In the genomic region with DNA sequence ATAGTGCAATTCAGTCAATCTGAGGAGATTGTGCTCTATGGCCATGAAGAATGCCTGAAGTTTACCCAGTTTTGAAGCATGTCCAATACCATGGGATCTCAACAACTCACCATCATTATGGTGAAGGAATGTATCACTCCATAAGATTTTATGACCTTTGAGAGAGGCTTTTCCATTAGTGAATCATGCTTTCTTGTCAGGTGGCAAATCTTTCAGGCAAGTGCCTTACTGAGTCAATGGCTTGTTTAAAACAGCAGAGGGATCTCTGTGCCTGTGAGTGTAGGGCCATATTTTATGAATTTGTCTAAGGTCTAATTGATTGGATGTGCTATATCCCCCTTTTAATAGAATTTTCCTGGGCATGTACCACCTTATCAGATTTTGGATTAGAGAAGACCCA, we compare ENCODE assay signal across 26 cellular contexts.
DNase-seq lines count a peak whose midpoint lies in the region; ATAC-seq and TF ChIP-seq lines count a peak whose summit lies in the region.
"Had no signal": no experiment of that assay in that cellular context is flagged by ENCODE, and none has a peak within 500 bp of the region (broad histone marks: within the 10 kb centered on the region; RNA-seq: fewer than 3 reads in every experiment).

No MANE protein-coding gene starts in this region.

- H3K9me3 Mint-ChIP-seq in endodermal cell: no peaks in the 10 kb centered on the region
- H3K9me3 Mint-ChIP-seq: activated CD4-positive, alpha-beta memory T cell treated with anti-CD3 and anti-CD28 coated beads for 36 hours; activated naive CD4-positive, alpha-beta T cell treated with anti-CD3 and anti-CD28 coated beads, Interleukin-2, amount 50 U/mL, for 24 hours; activated T-helper 17 cell treated with anti-CD3 and anti-CD28 coated beads, Interleukin-2, amount 50 U/mL, for 72 hours; CD4-positive, alpha-beta T cell; stimulated activated memory B cell treated with anti-CD40 and anti-IgM and Interleukin-4, amounts not matched to agents 10 μg/mL and 1 μg/mL and 100 μg/mL, for 72 hours had no signal

- no peak for TF ChIP-seq POLR2A in transverse colon (IDR thresholded peaks at IDR 0.05)

- H2BK120ac ChIP-seq in mesendoderm (ENCODE audit: low read depth, low read length): no peak overlapping the region

- no peak overlapping the region for H3K9ac ChIP-seq in endodermal cell (ENCODE audit: extremely low read depth, low read length, poor library complexity, severe bottlenecking)
- H3K9ac ChIP-seq in mesendoderm (ENCODE audit: low read length): no peak overlapping the region

- 0 out of 2 replicates have a peak, but pooled peaks have one; percentile 16 for TF ChIP-seq CTCF in BJ (IDR thresholded peaks at IDR 0.05; ENCODE audit: insufficient read depth, low read depth, low read length)
- TF ChIP-seq CTCF in endodermal cell (conservative IDR thresholded peaks at IDR 0.05): peak; percentile 22
- TF ChIP-seq CTCF in transverse colon (IDR thresholded peaks at IDR 0.05): no peak

- no peak overlapping the region for H3K4me3 Mint-ChIP-seq in endodermal cell
- H3K4me3 Mint-ChIP-seq: activated CD4-positive, alpha-beta memory T cell treated with anti-CD3 and anti-CD28 coated beads for 36 hours; activated naive CD4-positive, alpha-beta T cell treated with anti-CD3 and anti-CD28 coated beads, Interleukin-2, amount 50 U/mL, for 24 hours; activated T-helper 17 cell treated with anti-CD3 and anti-CD28 coated beads, Interleukin-2, amount 50 U/mL, for 72 hours; CD4-positive, alpha-beta T cell; stimulated activated memory B cell treated with anti-CD40 and anti-IgM and Interleukin-4, amounts not matched to agents 10 μg/mL and 1 μg/mL and 100 μg/mL, for 72 hours had no signal

- H3K4me2 ChIP-seq in mesendoderm (ENCODE audit: low read length): no peak overlapping the region

- no peaks in the 10 kb centered on the region for H3K4me1 Mint-ChIP-seq in endodermal cell
- H3K4me1 Mint-ChIP-seq: activated naive CD4-positive, alpha-beta T cell treated with anti-CD3 and anti-CD28 coated beads, Interleukin-2, amount 50 U/mL, for 24 hours; activated T-helper 17 cell treated with anti-CD3 and anti-CD28 coated beads, Interleukin-2, amount 50 U/mL, for 72 hours; stimulated activated memory B cell treated with anti-CD40 and anti-IgM and Interleukin-4, amounts not matched to agents 10 μg/mL and 1 μg/mL and 100 μg/mL, for 72 hours had no signal

- H3K27ac ChIP-seq in endodermal cell (ENCODE audit: low read depth, low read length): no peak overlapping the region
- no peak overlapping the region for H3K27ac ChIP-seq in mesendoderm (ENCODE audit: low read depth, low read length)
- H3K27ac ChIP-seq in transverse colon: no peak overlapping the region
- H3K27ac ChIP-seq: cardiac muscle cell, sigmoid colon, SK-N-MC, suprapubic skin had no signal

- intact Hi-C loops in transverse colon (cut with DNase I; ENCODE audit: low total_unique reads): no loop called here

- H3K23ac ChIP-seq in mesendoderm (ENCODE audit: low read length): no peak overlapping the region

- in situ Hi-C loops in transverse colon (cut with MboI; ENCODE audit: low pct_ligation_motif_present in 1 of 4, low pct_unique_long_range_greater_than_20kb in 1 of 4, low sequenced_read_pairs in 3 of 4): no loop called here

- no peak overlapping the region for H2AK5ac ChIP-seq in mesendoderm (ENCODE audit: low read length)

- TF ChIP-seq EP300 in transverse colon (IDR thresholded peaks at IDR 0.05; ENCODE audit: low read depth): no peak

- no peak for ATAC-seq in HG03571 (IDR thresholded peaks at IDR 0.05; ENCODE audit: unreplicated experiment)
- ATAC-seq in HG02938 (IDR thresholded peaks at IDR 0.05; ENCODE audit: unreplicated experiment): no peak
- ATAC-seq: activated CD4-positive, CD25-positive, alpha-beta regulatory T cell treated with anti-CD3 and anti-CD28 coated beads, Interleukin-2, amount 50 U/mL, for 24 hours; activated T-helper 17 cell treated with anti-CD3 and anti-CD28 coated beads, Interleukin-2, amount 50 U/mL, for 72 hours; stimulated activated memory B cell treated with anti-CD40 and anti-IgM and Interleukin-4, amounts not matched to agents 10 μg/mL and 1 μg/mL and 100 μg/mL, for 72 hours had no signal

- no peak overlapping the region for H3K27ac Mint-ChIP-seq in endodermal cell
- H3K27ac Mint-ChIP-seq: activated CD4-positive, alpha-beta memory T cell treated with anti-CD3 and anti-CD28 coated beads for 36 hours; activated naive CD4-positive, alpha-beta T cell treated with anti-CD3 and anti-CD28 coated beads, Interleukin-2, amount 50 U/mL, for 24 hours; activated T-helper 17 cell treated with anti-CD3 and anti-CD28 coated beads, Interleukin-2, amount 50 U/mL, for 72 hours; CD4-positive, alpha-beta T cell; stimulated activated memory B cell treated with anti-CD40 and anti-IgM and Interleukin-4, amounts not matched to agents 10 μg/mL and 1 μg/mL and 100 μg/mL, for 72 hours had no signal

- H3K36me3 ChIP-seq in BJ (ENCODE audit: control insufficient read depth, insufficient read depth, low read length): no peaks in the 10 kb centered on the region
- no peaks in the 10 kb centered on the region for H3K36me3 ChIP-seq in endodermal cell (ENCODE audit: control insufficient read depth, insufficient read depth, low read length)
- no peaks in the 10 kb centered on the region for H3K36me3 ChIP-seq in mesendoderm (ENCODE audit: control insufficient read depth, insufficient read depth, low read length)
- H3K36me3 ChIP-seq in transverse colon: no peaks in the 10 kb centered on the region
- H3K36me3 ChIP-seq: cardiac muscle cell, sigmoid colon, suprapubic skin had no signal

- peak; percentile 4 for DNase-seq in BJ (ENCODE audit: low read depth)
- DNase-seq in HT1080 (ENCODE audit: low read depth): peak; percentile 7
- no peak for DNase-seq in endodermal cell
- peak; percentile 33 for DNase-seq in mesendoderm
- DNase-seq in transverse colon: no peak
- DNase-seq in OCI-M1 (lab: John Stamatoyannopoulos, UW): no peak
- DNase-seq: activated CD4-positive, alpha-beta memory T cell treated with anti-CD3 and anti-CD28 coated beads for 36 hours; activated CD8-positive, alpha-beta memory T cell treated with anti-CD3 and anti-CD28 coated beads, Interleukin-2, amount 50 U/mL, for 48 hours; anterior cingulate cortex; CD4-positive, alpha-beta T cell; glutamatergic neuron; KBM-7; NCI-H1417 treated with DMSO at 0.1 percent for 48 hours; NCI-H2081; NCI-H345; sigmoid colon; stimulated activated CD4-positive, alpha-beta T cell treated with anti-CD3 and anti-CD28 coated beads, Interleukin-4, amount 100 ng/mL, for 4 hours had no signal

- no peaks in the 10 kb centered on the region for H3K36me3 Mint-ChIP-seq in endodermal cell (ENCODE audit: low read depth)

- CTCF ChIA-PET in BJ (lab: Yijun Ruan, JAX): no interaction called here

- H4K5ac ChIP-seq in mesendoderm (ENCODE audit: low read length): no peak overlapping the region

- H3K4me1 ChIP-seq in endodermal cell (ENCODE audit: control insufficient read depth, insufficient read depth, low read length): no peaks in the 10 kb centered on the region
- no peaks in the 10 kb centered on the region for H3K4me1 ChIP-seq in mesendoderm (ENCODE audit: control insufficient read depth, low read depth, low read length)
- no peaks in the 10 kb centered on the region for H3K4me1 ChIP-seq in transverse colon
- H3K4me1 ChIP-seq: sigmoid colon, suprapubic skin had no signal

- POLR2A ChIA-PET in BJ (lab: Charles Lee): no interaction called here

- H3K56ac ChIP-seq in mesendoderm (ENCODE audit: low read length): no peak overlapping the region

- no peak overlapping the region for H3K4ac ChIP-seq in mesendoderm (ENCODE audit: low read depth, low read length)

- no peaks in the 10 kb centered on the region for H3K27me3 Mint-ChIP-seq in endodermal cell (ENCODE audit: insufficient read depth)
- H3K27me3 Mint-ChIP-seq: activated CD4-positive, alpha-beta memory T cell treated with anti-CD3 and anti-CD28 coated beads for 36 hours; activated naive CD4-positive, alpha-beta T cell treated with anti-CD3 and anti-CD28 coated beads, Interleukin-2, amount 50 U/mL, for 24 hours; activated T-helper 17 cell treated with anti-CD3 and anti-CD28 coated beads, Interleukin-2, amount 50 U/mL, for 72 hours; CD4-positive, alpha-beta T cell; stimulated activated memory B cell treated with anti-CD40 and anti-IgM and Interleukin-4, amounts not matched to agents 10 μg/mL and 1 μg/mL and 100 μg/mL, for 72 hours had no signal

- H3K79me2 ChIP-seq in mesendoderm (ENCODE audit: control insufficient read depth, insufficient read depth, low read length): no peaks in the 10 kb centered on the region

- H3K4me3 ChIP-seq in BJ (ENCODE audit: low read depth, low read length): no peak overlapping the region
- H3K4me3 ChIP-seq in endodermal cell (ENCODE audit: low read length): no peak overlapping the region
- H3K4me3 ChIP-seq in mesendoderm (ENCODE audit: low read length): no peak overlapping the region
- H3K4me3 ChIP-seq in transverse colon: no peak overlapping the region
- H3K4me3 ChIP-seq: cardiac muscle cell, sigmoid colon, SK-N-MC, suprapubic skin had no signal

- no peak overlapping the region for H2BK15ac ChIP-seq in mesendoderm (replicated peaks; ENCODE audit: low read depth)

- H3K9me3 ChIP-seq in endodermal cell (ENCODE audit: control insufficient read depth, low read length) (no peaks in the 10 kb centered on the region), transverse colon (no peaks in the 10 kb centered on the region)
- H3K9me3 ChIP-seq: sigmoid colon, suprapubic skin had no signal

- no peaks in the 10 kb centered on the region for H3K27me3 ChIP-seq in BJ (ENCODE audit: control insufficient read depth, insufficient read depth, low read length)
- no peaks in the 10 kb centered on the region for H3K27me3 ChIP-seq in endodermal cell (ENCODE audit: control insufficient read depth, insufficient read depth, low read length, poor library complexity, severe bottlenecking)
- no peaks in the 10 kb centered on the region for H3K27me3 ChIP-seq in mesendoderm (ENCODE audit: insufficient read depth, low read length, poor library complexity)
- no peaks in the 10 kb centered on the region for H3K27me3 ChIP-seq in transverse colon
- H3K27me3 ChIP-seq: cardiac muscle cell, sigmoid colon, suprapubic skin had no signal

- no peak overlapping the region for H3K18ac ChIP-seq in mesendoderm (ENCODE audit: low read length)

- H4K8ac ChIP-seq in mesendoderm (ENCODE audit: low read depth, low read length): no peak overlapping the region

- no peaks in the 10 kb centered on the region for H3K79me1 ChIP-seq in mesendoderm (ENCODE audit: low read length)

- H2BK5ac ChIP-seq in mesendoderm (ENCODE audit: low read length): no peak overlapping the region

Comparison
In these comparisons a context has a peak if more than half of its experiments do, and no peak if none do; other contexts are left out.
1. DNase-seq: peak in BJ (single experiment), HT1080 (single experiment) and mesendoderm (single experiment); none in endodermal cell (single experiment), transverse colon (single experiment) and OCI-M1 (single experiment).
2. CTCF ChIP-seq: peak in BJ (single experiment) and endodermal cell (single experiment); none in transverse colon (0 of 5).